In the genomic region with DNA sequence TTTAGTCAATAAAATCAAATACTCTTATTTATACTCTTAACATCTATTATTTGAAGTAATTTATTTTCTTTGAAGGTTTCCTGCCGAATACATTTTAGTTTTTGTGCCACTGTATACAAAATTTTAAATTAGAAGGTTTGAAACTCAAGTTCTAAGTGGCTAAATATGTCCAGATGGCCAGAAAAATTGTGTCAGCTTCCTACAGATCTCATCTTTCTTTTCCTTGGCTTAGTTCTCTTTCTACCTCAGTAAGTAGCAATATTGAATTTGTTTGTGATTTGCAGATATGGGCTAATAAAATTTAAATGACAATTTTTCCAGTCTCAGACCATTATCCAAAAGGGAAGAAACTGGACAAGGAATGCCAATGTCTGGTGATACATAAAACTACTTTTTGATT, we compare ENCODE assay signal across 3 cellular contexts.
"Had no signal": no experiment of that assay in that cellular context is flagged by ENCODE, and none has a peak within 500 bp of the region (broad histone marks: within the 10 kb centered on the region; RNA-seq: fewer than 3 reads in every experiment).

No MANE protein-coding gene starts in this region.

- ATAC-seq: GM12878 had no signal

- DNase-seq: GDM1, GF-D8 had no signal

- H3K4me3 ChIP-seq: GM12878 had no signal
